ENCODE assay signal across 15 cellular contexts in genomic region chr7:157358041-157358752, GRCh38. TPM values are rescaled to one million over a fixed set of nuclear protein-coding genes. Genes with fewer than 3 reads are reported as not detected.
DNase-seq lines count a peak whose midpoint lies in the region; ATAC-seq and TF ChIP-seq lines count a peak whose summit lies in the region.
"Had no signal": no experiment of that assay in that cellular context is flagged by ENCODE, and none has a peak within 500 bp of the region (broad histone marks: within the 10 kb centered on the region; RNA-seq: fewer than 3 reads in every experiment).

No MANE protein-coding gene starts in this region.

- H3K36me3 ChIP-seq in RWPE2 (ENCODE audit: low read depth) (peaks cover 63% of the 10 kb centered on the region), trophoblast cell (ENCODE audit: control insufficient read depth in 1 of 2, insufficient read depth in 2 of 2, low read length in 2 of 2) (peaks cover 15 to 25% of the 10 kb centered on the region in 2 experiments), left lung (peaks cover under 1 to 48% of the 10 kb centered on the region in 2 donors), lower lobe of right lung (peaks cover 49% of the 10 kb centered on the region)

- DNase-seq in T-helper 1 cell: no peak
- no peak for DNase-seq in RWPE2 (ENCODE audit: low spot score)
- DNase-seq in endothelial cell (ENCODE audit: low spot score): no peak
- DNase-seq in trophoblast cell: no peak
- DNase-seq in left lung: no peak
- no peak for DNase-seq in lower lobe of right lung
- DNase-seq: activated naive CD4-positive, alpha-beta T cell treated with anti-CD3 and anti-CD28 coated beads, Interleukin-2, amount 10 ng/mL, durations not matched to agents 7 days and 5 days; DND-41; Kasumi-1; mesenchymal stem cell; NCI-H2227 treated with DMSO at 0.1 percent for 48 hours; tibial artery had no signal

- no peak overlapping the region for H2BK5ac ChIP-seq in trophoblast cell (ENCODE audit: low read depth, low read length, poor library complexity)

- no peaks in the 10 kb centered on the region for H3K27me3 Mint-ChIP-seq in T-helper 1 cell treated with Interleukin-12 subunit alpha and Interleukin-12 subunit beta and Interleukin-4 antibody, amounts not matched to agents 30 μg/mL and 1 μg/mL, for 36 hours (ENCODE audit: low read depth)
- peaks cover 5% of the 10 kb centered on the region for H3K27me3 Mint-ChIP-seq in endothelial cell (ENCODE audit: unreplicated experiment)
- H3K27me3 Mint-ChIP-seq: activated naive CD4-positive, alpha-beta T cell treated with anti-CD3 and anti-CD28 coated beads, Interleukin-2, amount 10 ng/mL, durations not matched to agents 7 days and 5 days had no signal

- H3K36me3 Mint-ChIP-seq in T-helper 1 cell treated with Interleukin-12 subunit alpha and Interleukin-12 subunit beta and Interleukin-4 antibody, amounts not matched to agents 30 μg/mL and 1 μg/mL, for 36 hours (ENCODE audit: low read depth): peaks cover 31% of the 10 kb centered on the region
- H3K36me3 Mint-ChIP-seq in endothelial cell (ENCODE audit: low read depth, unreplicated experiment): peaks cover 44% of the 10 kb centered on the region

- no peak overlapping the region for H3K4me2 ChIP-seq in trophoblast cell (ENCODE audit: low read length)

- H4K8ac ChIP-seq in trophoblast cell (ENCODE audit: low read depth, low read length): no peak overlapping the region

- no peaks in the 10 kb centered on the region for H3K79me1 ChIP-seq in trophoblast cell (ENCODE audit: low read length)

- intact Hi-C loops in left lung (cut with DNase I) (no loop called here), lower lobe of right lung (cut with DNase I) (no loop called here)

- no peak overlapping the region for H3K23ac ChIP-seq in trophoblast cell (ENCODE audit: low read length)

- H3K14ac ChIP-seq in trophoblast cell (ENCODE audit: low read length): no peak overlapping the region

- H2BK120ac ChIP-seq in trophoblast cell (ENCODE audit: insufficient read depth, low read length, poor library complexity): no peak overlapping the region

- no peak overlapping the region for H3K4me3 ChIP-seq in RWPE2 (ENCODE audit: severe bottlenecking)
- H3K4me3 ChIP-seq in trophoblast cell (ENCODE audit: low read depth, low read length): no peak overlapping the region
- H3K4me3 ChIP-seq in left lung: no peak overlapping the region
- no peak overlapping the region for H3K4me3 ChIP-seq in lower lobe of right lung
- H3K4me3 ChIP-seq: tibial artery had no signal

- peaks cover 12% of the 10 kb centered on the region for H3K79me2 ChIP-seq in trophoblast cell (ENCODE audit: control insufficient read depth, insufficient read depth, low read length, poor library complexity)

- H3K27me3 ChIP-seq in RWPE2 (ENCODE audit: insufficient read depth, poor library complexity, severe bottlenecking) (no peaks in the 10 kb centered on the region), trophoblast cell (ENCODE audit: insufficient read depth, low read length) (no peaks in the 10 kb centered on the region), left lung (no peaks in the 10 kb centered on the region), lower lobe of right lung (ENCODE audit: low read depth) (no peaks in the 10 kb centered on the region)
- H3K27me3 ChIP-seq: tibial artery had no signal

- H3K9me3 Mint-ChIP-seq in T-helper 1 cell treated with Interleukin-12 subunit alpha and Interleukin-12 subunit beta and Interleukin-4 antibody, amounts not matched to agents 30 μg/mL and 1 μg/mL, for 36 hours: no peaks in the 10 kb centered on the region
- no peaks in the 10 kb centered on the region for H3K9me3 Mint-ChIP-seq in endothelial cell (ENCODE audit: unreplicated experiment)
- H3K9me3 Mint-ChIP-seq: activated naive CD4-positive, alpha-beta T cell treated with anti-CD3 and anti-CD28 coated beads, Interleukin-2, amount 10 ng/mL, durations not matched to agents 7 days and 5 days had no signal

- H4K91ac ChIP-seq in trophoblast cell (ENCODE audit: low read depth, low read length): no peak overlapping the region

- no peak overlapping the region for H3K18ac ChIP-seq in trophoblast cell (ENCODE audit: low read length)

- peaks cover 45% of the 10 kb centered on the region for H3K4me1 Mint-ChIP-seq in T-helper 1 cell treated with Interleukin-12 subunit alpha and Interleukin-12 subunit beta and Interleukin-4 antibody, amounts not matched to agents 30 μg/mL and 1 μg/mL, for 36 hours (ENCODE audit: low read depth)
- peaks cover 29% of the 10 kb centered on the region for H3K4me1 Mint-ChIP-seq in endothelial cell (ENCODE audit: unreplicated experiment)

- no peaks in the 10 kb centered on the region for H3K9me3 ChIP-seq in RWPE2 (ENCODE audit: severe bottlenecking)
- H3K9me3 ChIP-seq in trophoblast cell (ENCODE audit: insufficient read depth, low read depth, low read length): no peaks in the 10 kb centered on the region
- H3K9me3 ChIP-seq in left lung: no peaks in the 10 kb centered on the region
- no peaks in the 10 kb centered on the region for H3K9me3 ChIP-seq in lower lobe of right lung
- H3K9me3 ChIP-seq: tibial artery had no signal

- H2AK5ac ChIP-seq in trophoblast cell (ENCODE audit: low read length): no peak overlapping the region

- no peak overlapping the region for H3K9ac ChIP-seq in trophoblast cell (ENCODE audit: low read length)

- peak overlapping the region; percentile 15 for H3K27ac Mint-ChIP-seq in T-helper 1 cell treated with Interleukin-12 subunit alpha and Interleukin-12 subunit beta and Interleukin-4 antibody, amounts not matched to agents 30 μg/mL and 1 μg/mL, for 36 hours
- peak overlapping the region; percentile 8 for H3K27ac Mint-ChIP-seq in endothelial cell (ENCODE audit: unreplicated experiment)

- TF ChIP-seq CTCF in RWPE2 (IDR thresholded peaks at IDR 0.05; ENCODE audit: poor library complexity, severe bottlenecking) (no peak), endothelial cell (IDR thresholded peaks at IDR 0.05; ENCODE audit: unreplicated experiment) (no peak), left lung (IDR thresholded peaks at IDR 0.05) (no peak), lower lobe of right lung (IDR thresholded peaks at IDR 0.05) (no peak)

- ATAC-seq in RWPE2 (ENCODE audit: low read depth) (0 out of 3 replicates have a peak, but pooled peaks have one; percentile 9), left lung (no peak), GM18520 (IDR thresholded peaks at IDR 0.05; ENCODE audit: unreplicated experiment) (no peak), lower lobe of right lung (no peak)
- ATAC-seq: Panc1 had no signal

- no peak overlapping the region for H4K12ac ChIP-seq in trophoblast cell (ENCODE audit: low read depth, low read length)

- H3K4me1 ChIP-seq in RWPE2 (ENCODE audit: insufficient read depth, poor library complexity, severe bottlenecking) (peaks cover 43% of the 10 kb centered on the region), trophoblast cell (ENCODE audit: control insufficient read depth in 1 of 2, insufficient read depth in 2 of 2, low read length in 2 of 2) (peaks cover 15 to 19% of the 10 kb centered on the region in 2 experiments), left lung (peaks cover 19 to 47% of the 10 kb centered on the region in 2 donors), lower lobe of right lung (peaks cover 39% of the 10 kb centered on the region)

- no peak overlapping the region for H3K4me3 Mint-ChIP-seq in T-helper 1 cell treated with Interleukin-12 subunit alpha and Interleukin-12 subunit beta and Interleukin-4 antibody, amounts not matched to agents 30 μg/mL and 1 μg/mL, for 36 hours
- no peak overlapping the region for H3K4me3 Mint-ChIP-seq in endothelial cell (ENCODE audit: unreplicated experiment)
- H3K4me3 Mint-ChIP-seq: activated naive CD4-positive, alpha-beta T cell treated with anti-CD3 and anti-CD28 coated beads, Interleukin-2, amount 10 ng/mL, durations not matched to agents 7 days and 5 days had no signal

- H2BK12ac ChIP-seq in trophoblast cell (ENCODE audit: low read length): no peak overlapping the region

- peak overlapping the region; percentile 37 for H3K4ac ChIP-seq in trophoblast cell (ENCODE audit: low read depth, low read length)

- H3K27ac ChIP-seq in RWPE2 (ENCODE audit: poor library complexity, severe bottlenecking) (peak overlapping the region; percentile 34), trophoblast cell (ENCODE audit: low read depth, low read length) (no peak overlapping the region), left lung (no peak overlapping the region), lower lobe of right lung (no peak overlapping the region)
- H3K27ac ChIP-seq: tibial artery had no signal

- WGBS in trophoblast cell (ENCODE audit: extremely low coverage, insufficient coverage, insufficient read length): no CpG with 5 or more reads among the region's 13 CpGs

- H2AFZ ChIP-seq in trophoblast cell (ENCODE audit: insufficient read depth, low read length, poor library complexity): no peak overlapping the region

RNA-seq across cellular contexts. Expression of gene DNAJB6, which starts 21.4 kb away (rescaled TPM):
- total RNA-seq in endothelial cell (ENCODE audit: unreplicated experiment) (155 TPM), left lung (10 to 100 TPM; 76.6 to 98.0 TPM), lower lobe of right lung (103 TPM)
- 169 and 171 TPM in 2 replicates for polyA plus RNA-seq in trophoblast cell (2013)
